ENCODE assay signal across 8 cellular contexts in the genomic region with DNA sequence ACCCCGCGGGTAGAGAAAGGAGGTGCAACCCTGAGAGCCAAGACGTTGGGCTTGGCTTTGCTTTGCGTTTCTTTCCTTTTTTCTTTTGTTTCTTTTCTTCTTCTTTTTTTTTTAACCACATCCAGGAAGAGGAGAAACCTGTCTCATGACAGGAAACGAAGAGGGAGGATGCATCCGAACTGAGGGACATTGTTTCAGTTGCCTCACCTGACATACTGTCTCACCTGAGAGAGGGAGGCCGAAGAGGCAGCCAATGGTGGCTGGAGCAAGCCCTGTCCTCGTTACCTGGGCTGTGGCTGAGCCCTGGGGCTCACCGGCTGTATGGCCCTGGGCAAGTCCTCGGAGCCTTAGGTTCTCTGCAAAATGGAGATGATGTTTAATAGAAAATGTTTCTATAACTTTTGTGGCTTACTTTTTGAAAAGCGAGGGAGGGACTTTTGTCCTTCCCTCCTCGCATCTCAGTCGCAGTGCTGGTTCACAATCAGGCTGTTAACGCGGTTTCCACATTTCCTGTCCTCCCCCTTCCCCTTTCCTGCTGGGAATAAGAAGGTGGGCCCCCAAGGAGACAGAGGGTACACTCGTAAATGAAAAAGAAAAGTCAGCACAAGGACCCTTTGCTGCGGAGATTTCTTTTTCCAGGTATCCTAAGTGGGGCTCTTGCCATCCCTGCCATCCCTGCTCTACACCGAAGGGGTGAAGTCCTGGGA. TPM values are rescaled to one million over a fixed set of nuclear protein-coding genes. Genes with fewer than 3 reads are reported as not detected.
A peak's percentile ranks its signal among the peaks of the same experiment; 100 is the strongest.
DNase-seq lines count a peak whose midpoint lies in the region; ATAC-seq, FAIRE-seq and TF ChIP-seq lines count a peak whose summit lies in the region.

No MANE protein-coding gene starts in this region.

- no peaks in the 10 kb centered on the region for H3K36me3 ChIP-seq in RWPE2 (ENCODE audit: low read depth)
- no peaks in the 10 kb centered on the region for H3K36me3 ChIP-seq in naive thymus-derived CD4-positive, alpha-beta T cell (ENCODE audit: control insufficient read depth in 2 of 3, insufficient read depth in 3 of 3, low read length in 3 of 3)
- no peaks in the 10 kb centered on the region for H3K36me3 ChIP-seq in vagina

- ATAC-seq in left cardiac atrium (peak; percentile 1 to 3), Right ventricle myocardium superior (ENCODE audit: poor library complexity) (no peak), HG03097 (IDR thresholded peaks at IDR 0.05; ENCODE audit: low FRiP score, unreplicated experiment) (peak; percentile 22), RWPE2 (ENCODE audit: low read depth) (peak; percentile 2; the same call in 1 of the 3 replicates)
- peak; percentile 63 for ATAC-seq in naive thymus-derived CD4-positive, alpha-beta T cell

- H3K9me3 Mint-ChIP-seq in naive thymus-derived CD4-positive, alpha-beta T cell, result no peaks in the 10 kb centered on the region

- no peaks in the 10 kb centered on the region for H3K36me3 Mint-ChIP-seq in naive thymus-derived CD4-positive, alpha-beta T cell

- peaks cover 0 to 62% (median 0%) of the 10 kb centered on the region in 5 donors for H3K27me3 Mint-ChIP-seq in naive thymus-derived CD4-positive, alpha-beta T cell

- H3K27me3 ChIP-seq in RWPE2 (ENCODE audit: insufficient read depth, poor library complexity, severe bottlenecking), result no peaks in the 10 kb centered on the region
- no peaks in the 10 kb centered on the region for H3K27me3 ChIP-seq in naive thymus-derived CD4-positive, alpha-beta T cell (ENCODE audit: control insufficient read depth in 2 of 2, insufficient read depth in 2 of 2, low read length in 2 of 2)
- H3K27me3 ChIP-seq in vagina, result no peaks in the 10 kb centered on the region

- no peak for TF ChIP-seq CTCF in RWPE2 (IDR thresholded peaks at IDR 0.05; ENCODE audit: poor library complexity, severe bottlenecking)
- TF ChIP-seq CTCF in vagina (IDR thresholded peaks at IDR 0.05), result no peak
- TF ChIP-seq CTCF in D721Med (IDR thresholded peaks at IDR 0.05; ENCODE audit: insufficient read depth, missing control alignments), result no peak

- H3K27ac Mint-ChIP-seq in naive thymus-derived CD4-positive, alpha-beta T cell, result peak overlapping the region; percentile 90 to 99 (median 95)

- peak overlapping the region; percentile 84 to 96 (median 90) for H3K4me3 Mint-ChIP-seq in naive thymus-derived CD4-positive, alpha-beta T cell

- peaks cover 2% of the 10 kb centered on the region for H3K4me1 ChIP-seq in RWPE2 (ENCODE audit: insufficient read depth, poor library complexity, severe bottlenecking)
- H3K4me1 ChIP-seq in naive thymus-derived CD4-positive, alpha-beta T cell (ENCODE audit: control insufficient read depth in 2 of 2, insufficient read depth in 2 of 2, low read length in 2 of 2), result peaks cover 10 to 14% of the 10 kb centered on the region in 2 donors
- H3K4me1 ChIP-seq in vagina, result peaks cover 20% of the 10 kb centered on the region

- intact Hi-C loops in left cardiac atrium (cut with DNase I), result no loop called here
- intact Hi-C loops in Right ventricle myocardium superior (cut with DNase I), result loop anchor here (2.0 kb wide), 1 partner anchor 29 kb away; a partner anchor contains a TSS
- intact Hi-C loops in naive thymus-derived CD4-positive, alpha-beta T cell (cut with micrococcal nuclease), result loop anchor here (1.0 to 2.0 kb wide), 12 partner anchors 29 to 772 kb away; a partner anchor contains a TSS
- intact Hi-C loops in vagina (cut with DNase I), result no loop called here

- H3K4me1 Mint-ChIP-seq in naive thymus-derived CD4-positive, alpha-beta T cell, result peaks cover 12 to 30% (median 21%) of the 10 kb centered on the region in 7 donors

- H3K27ac ChIP-seq in RWPE2 (ENCODE audit: poor library complexity, severe bottlenecking) (peak overlapping the region; percentile 21), cingulate gyrus (ENCODE audit: low read depth, low read length) (peak overlapping the region; percentile 63), vagina (peak overlapping the region; percentile 94)
- peak overlapping the region; percentile 81 for H3K27ac ChIP-seq in naive thymus-derived CD4-positive, alpha-beta T cell (ENCODE audit: low read depth, low read length)

- POLR2A ChIA-PET in naive thymus-derived CD4-positive, alpha-beta T cell (lab: Charles Lee), result interaction anchor here (0.9 to 2.2 kb wide), 4 partner anchors 24 to 175 kb away, joined by 3 to 24 read pairs (median 6); a partner anchor contains a TSS

- DNase-seq in left cardiac atrium (no peak), Right ventricle myocardium superior (no peak), RWPE2 (ENCODE audit: low spot score) (no peak), vagina (ENCODE audit: extremely low spot score in 2 of 2) (no peak), D721Med (ENCODE audit: insufficient read length, low spot score) (no peak)
- DNase-seq in naive thymus-derived CD4-positive, alpha-beta T cell, result peak in 4 of 9 donors; percentile 14 to 81 (median 70)

- CTCF ChIA-PET in naive thymus-derived CD4-positive, alpha-beta T cell (lab: Charles Lee), result interaction anchor here (0.9 to 1.6 kb wide), 4 partner anchors 29 to 82 kb away, joined by 3 to 6 read pairs (median 4); a partner anchor contains a TSS

- H3K4me3 ChIP-seq in RWPE2 (ENCODE audit: severe bottlenecking) (peak overlapping the region; percentile 43), vagina (peak overlapping the region; percentile 70 to 77)
- peak overlapping the region; percentile 65 for H3K4me3 ChIP-seq in naive thymus-derived CD4-positive, alpha-beta T cell (ENCODE audit: low read length)

- FAIRE-seq in D721Med (lab: Jason Lieb, UNC), result no peak

- H3K9me3 ChIP-seq in RWPE2 (ENCODE audit: severe bottlenecking) (no peaks in the 10 kb centered on the region), vagina (no peaks in the 10 kb centered on the region)
- H3K9me3 ChIP-seq in naive thymus-derived CD4-positive, alpha-beta T cell (ENCODE audit: control insufficient read depth in 2 of 3, low read length in 3 of 3), result no peaks in the 10 kb centered on the region

- TF ChIP-seq POLR2A in vagina (IDR thresholded peaks at IDR 0.05), result no peak

RNA-seq across cellular contexts. Expression of a gene that starts 29.4 kb away (rescaled TPM):
- 10 to 100 TPM; 33.5 to 44.0 TPM for total RNA-seq in left cardiac atrium
- 42.1 TPM for total RNA-seq in Right ventricle myocardium superior
- total RNA-seq in naive thymus-derived CD4-positive, alpha-beta T cell, result 10 to 100 TPM in 1 of 5 experiments, 1 to 10 TPM in 4; 3.0 to 11.9 (median 3.1) TPM
- 1 to 10 TPM; 1.2 to 3.0 TPM for polyA plus RNA-seq in naive thymus-derived CD4-positive, alpha-beta T cell
- 13.0 TPM for total RNA-seq in vagina

Comparison
In these comparisons a context has a peak if more than half of its experiments do, and no peak if none do; other contexts are left out.
1. intact Hi-C loops: an anchor here in Right ventricle myocardium superior (2.0 kb wide) and naive thymus-derived CD4-positive, alpha-beta T cell (1.0 to 2.0 kb wide); none called in left cardiac atrium and vagina.
2. H3K27ac ChIP-seq: peak in every context shown above with its lines; median percentile 94 in vagina; 81 in naive thymus-derived CD4-positive, alpha-beta T cell; 63 in cingulate gyrus; 21 in RWPE2.